18 cellular contexts compared by ENCODE assay signal in genomic region chr6:20364327-20364726, GRCh38. TPM values are rescaled to one million over a fixed set of nuclear protein-coding genes. Genes with fewer than 3 reads are reported as not detected.
DNase-seq lines count a peak whose midpoint lies in the region; ATAC-seq, FAIRE-seq and TF ChIP-seq lines count a peak whose summit lies in the region.
"Had no signal": no experiment of that assay in that cellular context is flagged by ENCODE, and none has a peak within 500 bp of the region (broad histone marks: within the 10 kb centered on the region; RNA-seq: fewer than 3 reads in every experiment).

No MANE protein-coding gene starts in this region.

- no peaks in the 10 kb centered on the region for H3K79me1 ChIP-seq in trophoblast cell (ENCODE audit: low read length)

- FAIRE-seq in bronchial epithelial cell (lab: Jason Lieb, UNC), result peak; percentile 75
- FAIRE-seq: GM12891 had no signal

- no peak overlapping the region for H4K91ac ChIP-seq in trophoblast cell (ENCODE audit: low read depth, low read length)

- intact Hi-C loops in activated CD8-positive, alpha-beta T cell treated with anti-CD3 and anti-CD28 coated beads for 36 hours (cut with micrococcal nuclease), result no loop called here
- intact Hi-C loops in CD8-positive, alpha-beta T cell (cut with DNase I, micrococcal nuclease), result no loop called here

- peaks cover 47% of the 10 kb centered on the region for H3K4me1 Mint-ChIP-seq in activated CD8-positive, alpha-beta T cell treated with anti-CD3 and anti-CD28 coated beads for 36 hours (ENCODE audit: low read depth)
- H3K4me1 Mint-ChIP-seq in activated CD8-positive, alpha-beta T cell treated with anti-CD3 and anti-CD28 coated beads, Interleukin-2, amount 10 ng/mL, durations not matched to agents 7 days and 5 days (ENCODE audit: low read depth), result peaks cover 47% of the 10 kb centered on the region
- H3K4me1 Mint-ChIP-seq in CD8-positive, alpha-beta T cell (ENCODE audit: low read depth), result peaks cover 51% of the 10 kb centered on the region

- no peak overlapping the region for H2AFZ ChIP-seq in trophoblast cell (ENCODE audit: insufficient read depth, low read length, poor library complexity)
- H2AFZ ChIP-seq: GM23338 had no signal

- H3K18ac ChIP-seq in trophoblast cell (ENCODE audit: low read length), result no peak overlapping the region

- no peak overlapping the region for H2BK120ac ChIP-seq in trophoblast cell (ENCODE audit: insufficient read depth, low read length, poor library complexity)

- ATAC-seq in activated CD8-positive, alpha-beta T cell treated with anti-CD3 and anti-CD28 coated beads for 36 hours, result peak; percentile 15
- no peak for ATAC-seq in activated CD8-positive, alpha-beta T cell treated with anti-CD3 and anti-CD28 coated beads, Interleukin-2, amount 10 ng/mL, durations not matched to agents 7 days and 5 days
- ATAC-seq in CD8-positive, alpha-beta T cell, result no peak
- ATAC-seq in HG03457 (IDR thresholded peaks at IDR 0.05; ENCODE audit: unreplicated experiment), result no peak
- ATAC-seq: GM23338, HCT116 had no signal

- no peak overlapping the region for H3K9ac ChIP-seq in trophoblast cell (ENCODE audit: low read length)

- H3K4me3 Mint-ChIP-seq in activated CD8-positive, alpha-beta T cell treated with anti-CD3 and anti-CD28 coated beads for 36 hours, result no peak overlapping the region
- no peak overlapping the region for H3K4me3 Mint-ChIP-seq in activated CD8-positive, alpha-beta T cell treated with anti-CD3 and anti-CD28 coated beads, Interleukin-2, amount 10 ng/mL, durations not matched to agents 7 days and 5 days
- H3K4me3 Mint-ChIP-seq in CD8-positive, alpha-beta T cell, result no peak overlapping the region
- H3K4me3 Mint-ChIP-seq: GM23338 had no signal

- H3K4me2 ChIP-seq in trophoblast cell (ENCODE audit: low read length), result no peak overlapping the region
- H3K4me2 ChIP-seq: GM23338 had no signal

- no peak overlapping the region for H4K8ac ChIP-seq in trophoblast cell (ENCODE audit: low read depth, low read length)

- no peak overlapping the region for H2BK5ac ChIP-seq in trophoblast cell (ENCODE audit: low read depth, low read length, poor library complexity)

- WGBS in trophoblast cell (ENCODE audit: extremely low coverage, insufficient coverage, insufficient read length), result no CpG with 5 or more reads among the region's 2 CpGs

- no peak overlapping the region for H4K12ac ChIP-seq in trophoblast cell (ENCODE audit: low read depth, low read length)

- H3K14ac ChIP-seq in trophoblast cell (ENCODE audit: low read length), result no peak overlapping the region

- H3K36me3 Mint-ChIP-seq in activated CD8-positive, alpha-beta T cell treated with anti-CD3 and anti-CD28 coated beads for 36 hours (ENCODE audit: low read depth), result no peaks in the 10 kb centered on the region
- peaks cover 12% of the 10 kb centered on the region for H3K36me3 Mint-ChIP-seq in activated CD8-positive, alpha-beta T cell treated with anti-CD3 and anti-CD28 coated beads, Interleukin-2, amount 10 ng/mL, durations not matched to agents 7 days and 5 days (ENCODE audit: low read depth)
- H3K36me3 Mint-ChIP-seq in CD8-positive, alpha-beta T cell, result no peaks in the 10 kb centered on the region

- no peak overlapping the region for H3K4me3 ChIP-seq in CD8-positive, alpha-beta T cell (ENCODE audit: low read depth, low read length)
- H3K4me3 ChIP-seq in bronchial epithelial cell (ENCODE audit: low read depth, low read length), result no peak overlapping the region
- no peak overlapping the region for H3K4me3 ChIP-seq in trophoblast cell (ENCODE audit: low read depth, low read length)
- H3K4me3 ChIP-seq: GM23338 had no signal

- peaks cover 44% of the 10 kb centered on the region for H3K4me1 ChIP-seq in CD8-positive, alpha-beta T cell (ENCODE audit: insufficient read depth, low read length)
- no peaks in the 10 kb centered on the region for H3K4me1 ChIP-seq in trophoblast cell (ENCODE audit: control insufficient read depth in 1 of 2, insufficient read depth in 2 of 2, low read length in 2 of 2)

- no peak overlapping the region for H3K27ac ChIP-seq in CD8-positive, alpha-beta T cell (ENCODE audit: low read depth, low read length)
- no peak overlapping the region for H3K27ac ChIP-seq in trophoblast cell (ENCODE audit: low read depth, low read length)
- H3K27ac ChIP-seq: RWPE1 had no signal

- H2BK12ac ChIP-seq in trophoblast cell (ENCODE audit: low read length), result no peak overlapping the region

- no peaks in the 10 kb centered on the region for H3K79me2 ChIP-seq in trophoblast cell (ENCODE audit: control insufficient read depth, insufficient read depth, low read length, poor library complexity)

- no peak for TF ChIP-seq CTCF in activated CD8-positive, alpha-beta T cell treated with anti-CD3 and anti-CD28 coated beads for 36 hours (IDR thresholded peaks at IDR 0.05)
- no peak for TF ChIP-seq CTCF in CD8-positive, alpha-beta T cell (IDR thresholded peaks at IDR 0.05)
- TF ChIP-seq CTCF in bronchial epithelial cell (IDR thresholded peaks at IDR 0.05; ENCODE audit: insufficient read depth, low read length, severe bottlenecking), result no peak

- H3K27me3 Mint-ChIP-seq in activated CD8-positive, alpha-beta T cell treated with anti-CD3 and anti-CD28 coated beads for 36 hours, result no peaks in the 10 kb centered on the region
- peaks cover 3% of the 10 kb centered on the region for H3K27me3 Mint-ChIP-seq in activated CD8-positive, alpha-beta T cell treated with anti-CD3 and anti-CD28 coated beads, Interleukin-2, amount 10 ng/mL, durations not matched to agents 7 days and 5 days (ENCODE audit: low read depth)
- no peaks in the 10 kb centered on the region for H3K27me3 Mint-ChIP-seq in CD8-positive, alpha-beta T cell (ENCODE audit: low read depth)

- H3K36me3 ChIP-seq in CD8-positive, alpha-beta T cell (ENCODE audit: insufficient read depth, low read length), result no peaks in the 10 kb centered on the region
- H3K36me3 ChIP-seq in bronchial epithelial cell (ENCODE audit: control insufficient read depth, insufficient read depth, low read length), result no peaks in the 10 kb centered on the region
- no peaks in the 10 kb centered on the region for H3K36me3 ChIP-seq in trophoblast cell (ENCODE audit: control insufficient read depth in 1 of 2, insufficient read depth in 2 of 2, low read length in 2 of 2)

- POLR2A ChIA-PET in activated CD8-positive, alpha-beta T cell treated with anti-CD3 and anti-CD28 coated beads for 36 hours (lab: Charles Lee), result no interaction called here
- POLR2A ChIA-PET in activated CD8-positive, alpha-beta T cell treated with anti-CD3 and anti-CD28 coated beads, Interleukin-2, amount 10 ng/mL, durations not matched to agents 7 days and 5 days (lab: Charles Lee), result interaction anchor here (0.6 to 1.0 kb wide), 3 partner anchors 37 to 47 kb away, joined by 3 to 8 read pairs (median 4); partner anchors contain the start of gene E2F3
- POLR2A ChIA-PET in CD8-positive, alpha-beta T cell (lab: Charles Lee), result interaction anchor here (0.8 kb wide), 1 partner anchor 45 kb away, joined by 5 read pairs; no protein-coding TSS in a partner anchor

- CTCF ChIA-PET in activated CD8-positive, alpha-beta T cell treated with anti-CD3 and anti-CD28 coated beads for 36 hours (lab: Charles Lee), result no interaction called here
- CTCF ChIA-PET in activated CD8-positive, alpha-beta T cell treated with anti-CD3 and anti-CD28 coated beads, Interleukin-2, amount 10 ng/mL, durations not matched to agents 7 days and 5 days (lab: Charles Lee), result interaction anchor here (0.8 to 3.5 kb wide), 2 partner anchors 45 to 164 kb away, joined by 3 to 26 read pairs; no protein-coding TSS in a partner anchor
- CTCF ChIA-PET in CD8-positive, alpha-beta T cell (lab: Charles Lee), result interaction anchor here (2.6 kb wide), 1 partner anchor 44 kb away, joined by 18 read pairs; no protein-coding TSS in a partner anchor

- H3K27me3 ChIP-seq in CD8-positive, alpha-beta T cell (ENCODE audit: insufficient read depth, low read length), result no peaks in the 10 kb centered on the region
- H3K27me3 ChIP-seq in bronchial epithelial cell (ENCODE audit: control insufficient read depth, insufficient read depth, low read length) (no peaks in the 10 kb centered on the region), trophoblast cell (ENCODE audit: insufficient read depth, low read length) (no peaks in the 10 kb centered on the region)

- peak overlapping the region; percentile 20 for H3K27ac Mint-ChIP-seq in activated CD8-positive, alpha-beta T cell treated with anti-CD3 and anti-CD28 coated beads for 36 hours
- no peak overlapping the region for H3K27ac Mint-ChIP-seq in activated CD8-positive, alpha-beta T cell treated with anti-CD3 and anti-CD28 coated beads, Interleukin-2, amount 10 ng/mL, durations not matched to agents 7 days and 5 days
- H3K27ac Mint-ChIP-seq in CD8-positive, alpha-beta T cell, result peak overlapping the region; percentile 24
- H3K27ac Mint-ChIP-seq: GM23338 had no signal

- H3K23ac ChIP-seq in trophoblast cell (ENCODE audit: low read length), result no peak overlapping the region

- H3K4ac ChIP-seq in trophoblast cell (ENCODE audit: low read depth, low read length), result no peak overlapping the region

- H2AK5ac ChIP-seq in trophoblast cell (ENCODE audit: low read length), result no peak overlapping the region

- H3K9me3 ChIP-seq in CD8-positive, alpha-beta T cell (ENCODE audit: low read length), result no peaks in the 10 kb centered on the region
- H3K9me3 ChIP-seq in trophoblast cell (ENCODE audit: insufficient read depth, low read depth, low read length), result no peaks in the 10 kb centered on the region

- DNase-seq in activated CD8-positive, alpha-beta T cell treated with anti-CD3 and anti-CD28 coated beads for 36 hours, result peak; percentile 14
- no peak for DNase-seq in activated CD8-positive, alpha-beta T cell treated with anti-CD3 and anti-CD28 coated beads, Interleukin-2, amount 10 ng/mL, durations not matched to agents 7 days and 5 days
- no peak for DNase-seq in CD8-positive, alpha-beta T cell
- DNase-seq in bronchial epithelial cell (ENCODE audit: low read depth), result peak; percentile 76
- peak; percentile 70 to 74 for DNase-seq in trophoblast cell
- DNase-seq in T1000 (lab: John Stamatoyannopoulos, UW), result no peak
- DNase-seq in dedifferentiated amniotic fluid mesenchymal stem cell (ENCODE audit: extremely low spot score), result no peak
- DNase-seq: DND-41, GDM1, NCI-H1436 treated with DMSO at 0.1 percent for 48 hours, NCI-H2081, NCI-H510A, NCI-H774 had no signal

- H3K9me3 Mint-ChIP-seq in activated CD8-positive, alpha-beta T cell treated with anti-CD3 and anti-CD28 coated beads for 36 hours, result peaks cover 4% of the 10 kb centered on the region
- H3K9me3 Mint-ChIP-seq in activated CD8-positive, alpha-beta T cell treated with anti-CD3 and anti-CD28 coated beads, Interleukin-2, amount 10 ng/mL, durations not matched to agents 7 days and 5 days (ENCODE audit: insufficient read depth), result peaks cover 4% of the 10 kb centered on the region
- H3K9me3 Mint-ChIP-seq in CD8-positive, alpha-beta T cell, result peaks cover 6% of the 10 kb centered on the region
- H3K9me3 Mint-ChIP-seq: GM23338 had no signal

RNA-seq across cellular contexts. Expression of gene E2F3, which starts 37.4 kb away (rescaled TPM):
- 10 to 100 TPM; 16.0 to 17.0 TPM for total RNA-seq in activated CD8-positive, alpha-beta T cell treated with anti-CD3 and anti-CD28 coated beads for 36 hours
- 10 to 100 TPM; 26.7 to 27.4 TPM for total RNA-seq in activated CD8-positive, alpha-beta T cell treated with anti-CD3 and anti-CD28 coated beads, Interleukin-2, amount 10 ng/mL, durations not matched to agents 7 days and 5 days
- 1 to 10 TPM; 5.0 to 6.2 TPM for total RNA-seq in CD8-positive, alpha-beta T cell
- total RNA-seq in bronchial epithelial cell, result 1.9 and 2.6 TPM in 2 replicates
- polyA plus RNA-seq in trophoblast cell (2013), result 10.7 and 11.6 TPM in 2 replicates

Comparison
In these comparisons a context has a peak if more than half of its experiments do, and no peak if none do; other contexts are left out.
1. DNase-seq: peak in activated CD8-positive, alpha-beta T cell treated with anti-CD3 and anti-CD28 coated beads for 36 hours (single experiment), bronchial epithelial cell (single experiment) and trophoblast cell (2 of 2); none in activated CD8-positive, alpha-beta T cell treated with anti-CD3 and anti-CD28 coated beads, Interleukin-2, amount 10 ng/mL, durations not matched to agents 7 days and 5 days (single experiment), CD8-positive, alpha-beta T cell (0 of 7), T1000 (single experiment) and dedifferentiated amniotic fluid mesenchymal stem cell (single experiment).